ENCODE assay signal across 8 cellular contexts in genomic region chr3:51386159-51386851, GRCh38. TPM values are rescaled to one million over a fixed set of nuclear protein-coding genes. Genes with fewer than 3 reads are reported as not detected.
DNase-seq lines count a peak whose midpoint lies in the region; ATAC-seq and TF ChIP-seq lines count a peak whose summit lies in the region.

No MANE protein-coding gene starts in this region.

- DNase-seq in Karpas-422 = no peak
- DNase-seq in choroid plexus epithelial cell (ENCODE audit: low read depth) = no peak
- no peak for DNase-seq in naive B cell
- no peak for DNase-seq in stimulated activated CD4-positive, alpha-beta T cell treated with anti-CD3 and anti-CD28 coated beads, Interleukin-12 subunit alpha, Interleukin-12 subunit beta, amount 100 ng/mL, for 4 hours
- no peak for DNase-seq in HuH-7 (ENCODE audit: low spot score)
- DNase-seq in kidney tubule cell (ENCODE audit: low spot score) = no peak

- H3K4me1 Mint-ChIP-seq in naive B cell = peaks cover 46 to 68% (median 54%) of the 10 kb centered on the region in 3 donors

- no peak overlapping the region for H2AFZ ChIP-seq in Karpas-422 (ENCODE audit: low read length)

- peak overlapping the region; percentile 79 for H3K27ac ChIP-seq in BLaER1
- peak overlapping the region; percentile 60 for H3K27ac ChIP-seq in Karpas-422 (ENCODE audit: low read length)

- H3K9me3 Mint-ChIP-seq in naive B cell = no peaks in the 10 kb centered on the region

- no peaks in the 10 kb centered on the region for H3K27me3 Mint-ChIP-seq in naive B cell

- no peak for ATAC-seq in naive B cell (ENCODE audit: low read depth in 2 of 2)
- ATAC-seq in GM19452 (IDR thresholded peaks at IDR 0.05; ENCODE audit: unreplicated experiment) = no peak

- peak overlapping the region; percentile 86 to 100 (median 96) for H3K4me3 Mint-ChIP-seq in naive B cell

- H3K36me3 Mint-ChIP-seq in naive B cell = peaks cover 0 to 7% of the 10 kb centered on the region in 2 donors

- H3K9me3 ChIP-seq in BLaER1 (no peaks in the 10 kb centered on the region), Karpas-422 (ENCODE audit: low read length) (no peaks in the 10 kb centered on the region)

- no peaks in the 10 kb centered on the region for H3K27me3 ChIP-seq in BLaER1
- H3K27me3 ChIP-seq in Karpas-422 (ENCODE audit: low read length) = no peaks in the 10 kb centered on the region

- H3K79me2 ChIP-seq in Karpas-422 (ENCODE audit: low read length) = peaks cover 37% of the 10 kb centered on the region

- H3K36me3 ChIP-seq in BLaER1 (peaks cover 27% of the 10 kb centered on the region), Karpas-422 (ENCODE audit: insufficient read depth, low read length) (peaks cover 4% of the 10 kb centered on the region; the same call in 1 of the 2 replicates)

- H4K20me1 ChIP-seq in BLaER1 (peaks cover 33% of the 10 kb centered on the region), Karpas-422 (ENCODE audit: insufficient read depth, low read depth, low read length) (0 out of 2 replicates have a peak, but pooled peaks cover 4% of the 10 kb centered on the region)

- peak overlapping the region; percentile 92 for H3K4me3 ChIP-seq in BLaER1
- peak overlapping the region; percentile 95 for H3K4me3 ChIP-seq in Karpas-422 (ENCODE audit: low read length)
- H3K4me3 ChIP-seq in choroid plexus epithelial cell (ENCODE audit: low read depth, low read length) = peak overlapping the region; percentile 77

- TF ChIP-seq CTCF in choroid plexus epithelial cell (conservative IDR thresholded peaks at IDR 0.05; ENCODE audit: low read depth, low read length) = no peak

- peaks cover 70% of the 10 kb centered on the region for H3K4me1 ChIP-seq in BLaER1
- peaks cover 58% of the 10 kb centered on the region for H3K4me1 ChIP-seq in Karpas-422 (ENCODE audit: low read length)

- H3K9me2 ChIP-seq in Karpas-422 (replicated peaks; ENCODE audit: insufficient read depth, low read length) = no peaks in the 10 kb centered on the region

- peak overlapping the region; percentile 98 for H3K9ac ChIP-seq in BLaER1
- peak overlapping the region; percentile 89 for H3K9ac ChIP-seq in Karpas-422 (ENCODE audit: low read length)

- H3K27ac Mint-ChIP-seq in naive B cell = peak overlapping the region; percentile 5 to 99 (median 98)

- H3K4me2 ChIP-seq in BLaER1 (peak overlapping the region; percentile 95), Karpas-422 (ENCODE audit: low read depth, low read length, poor library complexity, severe bottlenecking) (peak overlapping the region; percentile 78)

RNA-seq across cellular contexts. Expression of gene MANF, which starts 1.2 kb away (rescaled TPM):
- total RNA-seq in Karpas-422 (2014; rRNA removed; shearing (Covaris generic); ENCODE audit: low replicate concordance) = 27.2 and 51.8 TPM in 2 replicates
- polyA plus RNA-seq in naive B cell (ENCODE audit: low read depth in 6 of 6) = 10 to 100 TPM; 16.5 to 37.3 (median 29.3) TPM

RNA-seq across cellular contexts. Expression of gene RBM15B, which starts 4.8 kb away (rescaled TPM):
- 17.1 and 26.1 TPM in 2 replicates for total RNA-seq in Karpas-422 (2014; rRNA removed; shearing (Covaris generic); ENCODE audit: low replicate concordance)
- 10 to 100 TPM; 12.5 to 22.5 (median 14.5) TPM for polyA plus RNA-seq in naive B cell (ENCODE audit: low read depth in 6 of 6)
